In genomic region chr4:174365018-174365587, GRCh38 we compare ENCODE assay signal across 8 cellular contexts.
DNase-seq lines count a peak whose midpoint lies in the region; ATAC-seq and TF ChIP-seq lines count a peak whose summit lies in the region.

No MANE protein-coding gene starts in this region.

- H3K27ac ChIP-seq in heart right ventricle (no peak overlapping the region), breast epithelium (no peak overlapping the region), mesendoderm (ENCODE audit: low read depth, low read length) (no peak overlapping the region)

- H4K8ac ChIP-seq in mesendoderm (ENCODE audit: low read depth, low read length) = no peak overlapping the region

- peak in 8 of 9 donors; percentile 24 to 70 (median 52) for TF ChIP-seq CTCF in heart right ventricle (IDR thresholded peaks at IDR 0.05)
- peak in 2 of 3 donors; percentile 52 to 58 for TF ChIP-seq CTCF in breast epithelium (IDR thresholded peaks at IDR 0.05)

- TF ChIP-seq POLR2A in breast epithelium (IDR thresholded peaks at IDR 0.05) = no peak

- peak in 1 of 2 donors; percentile 14 for DNase-seq in heart right ventricle
- no peak for DNase-seq in left cardiac atrium
- DNase-seq in MV-4-11 (lab: John Stamatoyannopoulos, UW) = peak; percentile 55
- no peak for DNase-seq in breast epithelium (ENCODE audit: low spot score in 2 of 2)
- peak; percentile 44 for DNase-seq in mesendoderm
- no peak for DNase-seq in activated T-cell treated with anti-CD3 and anti-CD28 coated beads, Interleukin-2, amount 50 U/mL, for 48 hours
- DNase-seq in activated CD4-positive, CD25-positive, alpha-beta regulatory T cell treated with anti-CD3 and anti-CD28 coated beads, Interleukin-2, amount 50 U/mL, for 72 hours = no peak

- H2BK15ac ChIP-seq in mesendoderm (replicated peaks; ENCODE audit: low read depth) = no peak overlapping the region

- no peak overlapping the region for H3K9ac ChIP-seq in mesendoderm (ENCODE audit: low read length)

- no peaks in the 10 kb centered on the region for H3K27me3 ChIP-seq in heart right ventricle
- no peaks in the 10 kb centered on the region for H3K27me3 ChIP-seq in breast epithelium
- no peaks in the 10 kb centered on the region for H3K27me3 ChIP-seq in mesendoderm (ENCODE audit: insufficient read depth, low read length, poor library complexity)

- H3K4me3 ChIP-seq in heart right ventricle = no peak overlapping the region
- no peak overlapping the region for H3K4me3 ChIP-seq in breast epithelium
- H3K4me3 ChIP-seq in mesendoderm (ENCODE audit: low read length) = no peak overlapping the region

- H3K4me2 ChIP-seq in mesendoderm (ENCODE audit: low read length) = no peak overlapping the region

- no peaks in the 10 kb centered on the region for H3K79me1 ChIP-seq in mesendoderm (ENCODE audit: low read length)

- no peak overlapping the region for H2AK5ac ChIP-seq in mesendoderm (ENCODE audit: low read length)

- no peak overlapping the region for H3K18ac ChIP-seq in mesendoderm (ENCODE audit: low read length)

- ATAC-seq in heart right ventricle (no peak), left cardiac atrium (no peak), GM21381 (IDR thresholded peaks at IDR 0.05; ENCODE audit: unreplicated experiment) (no peak)

- no peak overlapping the region for H2BK5ac ChIP-seq in mesendoderm (ENCODE audit: low read length)

- no peak overlapping the region for H3K56ac ChIP-seq in mesendoderm (ENCODE audit: low read length)

- intact Hi-C loops in heart right ventricle (cut with DNase I) = loop anchor here (2.0 to 10.0 kb wide), 8 partner anchors 262 to 1172 kb away; no protein-coding TSS in a partner anchor
- intact Hi-C loops in left cardiac atrium (cut with DNase I) = loop anchor here in 1 of 2 donors (5.0 kb wide), 1 partner anchor 267 kb away; no protein-coding TSS in a partner anchor
- intact Hi-C loops in breast epithelium (cut with DNase I; ENCODE audit: low total_unique reads) = no loop called here

- no peak overlapping the region for H3K4ac ChIP-seq in mesendoderm (ENCODE audit: low read depth, low read length)

- H3K36me3 ChIP-seq in heart right ventricle (no peaks in the 10 kb centered on the region), breast epithelium (no peaks in the 10 kb centered on the region), mesendoderm (ENCODE audit: control insufficient read depth, insufficient read depth, low read length) (no peaks in the 10 kb centered on the region)

- H3K79me2 ChIP-seq in mesendoderm (ENCODE audit: control insufficient read depth, insufficient read depth, low read length) = no peaks in the 10 kb centered on the region

- H2BK120ac ChIP-seq in mesendoderm (ENCODE audit: low read depth, low read length) = no peak overlapping the region

- 6 to 18% methylated on average over 2 of the region's 2 CpGs for whole genome bisulfite sequencing in heart right ventricle, 2 donors
- WGBS in mesendoderm (ENCODE audit: extremely low coverage, insufficient coverage, low lambda C conversion rate) = no CpG with 5 or more reads among the region's 2 CpGs

- H3K9me3 ChIP-seq in heart right ventricle (no peaks in the 10 kb centered on the region), breast epithelium (peaks cover 0 to 8% of the 10 kb centered on the region in 2 donors)

- no peak overlapping the region for H3K23ac ChIP-seq in mesendoderm (ENCODE audit: low read length)

- no peaks in the 10 kb centered on the region for H3K4me1 ChIP-seq in heart right ventricle
- no peaks in the 10 kb centered on the region for H3K4me1 ChIP-seq in breast epithelium
- no peaks in the 10 kb centered on the region for H3K4me1 ChIP-seq in mesendoderm (ENCODE audit: control insufficient read depth, low read depth, low read length)

- H4K5ac ChIP-seq in mesendoderm (ENCODE audit: low read length) = no peak overlapping the region

Comparison
In these comparisons a context has a peak if more than half of its experiments do, and no peak if none do; other contexts are left out.
1. DNase-seq: peak in MV-4-11 (single experiment) and mesendoderm (single experiment); none in left cardiac atrium (single experiment), breast epithelium (0 of 2), activated T-cell treated with anti-CD3 and anti-CD28 coated beads, Interleukin-2, amount 50 U/mL, for 48 hours (0 of 2) and activated CD4-positive, CD25-positive, alpha-beta regulatory T cell treated with anti-CD3 and anti-CD28 coated beads, Interleukin-2, amount 50 U/mL, for 72 hours (single experiment).